In the genomic region with DNA sequence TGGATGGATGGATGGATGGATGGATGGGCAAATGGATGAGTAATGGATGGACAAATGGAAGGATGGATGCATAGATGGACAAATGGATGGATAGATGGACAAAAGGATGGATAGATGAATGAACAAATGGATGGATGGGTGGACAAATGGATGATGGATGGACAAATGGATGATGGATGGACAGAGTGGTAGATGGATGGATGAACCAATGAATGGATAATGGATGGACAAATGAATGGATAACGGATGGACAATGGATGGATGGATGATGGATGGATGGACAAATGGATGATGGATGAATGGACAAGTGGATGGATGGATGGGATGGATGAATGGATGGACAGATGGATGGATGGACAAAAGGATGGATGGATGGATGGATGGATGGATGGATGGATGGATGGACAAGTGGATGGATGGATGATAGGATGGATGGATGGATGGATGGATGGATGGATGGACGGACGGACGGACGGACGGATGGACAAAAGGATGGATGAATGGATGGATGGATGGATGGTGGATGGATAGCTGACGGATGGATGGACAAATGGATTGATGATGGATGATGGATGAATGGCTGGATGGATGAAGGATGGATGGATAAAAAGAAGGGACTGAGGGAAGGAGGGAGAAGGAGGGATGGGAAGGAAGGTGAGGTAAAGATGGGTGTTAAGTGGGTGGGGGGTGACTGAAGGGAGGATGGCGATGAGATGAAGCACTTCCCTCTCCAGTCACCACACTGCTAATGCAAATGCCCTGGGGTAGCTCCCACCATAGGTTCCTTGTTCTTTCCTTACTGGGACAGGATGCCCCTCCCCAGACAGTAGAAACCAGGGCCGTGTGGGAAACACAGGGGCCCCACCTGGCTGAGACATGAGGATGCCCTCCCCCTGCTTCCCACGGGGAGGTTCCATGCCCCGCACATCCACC, we compare ENCODE assay signal across 24 cellular contexts. TPM values are rescaled to one million over a fixed set of nuclear protein-coding genes. Genes with fewer than 3 reads are reported as not detected.
A peak's percentile ranks its signal among the peaks of the same experiment; 100 is the strongest.
DNase-seq lines count a peak whose midpoint lies in the region; ATAC-seq, FAIRE-seq and TF ChIP-seq lines count a peak whose summit lies in the region.
"Had no signal": no experiment of that assay in that cellular context is flagged by ENCODE, and none has a peak within 500 bp of the region (broad histone marks: within the 10 kb centered on the region; RNA-seq: fewer than 3 reads in every experiment).

No MANE protein-coding gene starts in this region.

- H3K4me1 ChIP-seq in HepG2 (ENCODE audit: insufficient read depth, low read length) (no peaks in the 10 kb centered on the region), right lobe of liver (no peaks in the 10 kb centered on the region), IMR-90 (ENCODE audit: control insufficient read depth, insufficient read depth, low read length) (no peaks in the 10 kb centered on the region), neuronal stem cell (ENCODE audit: control insufficient read depth in 2 of 2, insufficient read depth in 1 of 2, low read depth in 1 of 2, low read length in 2 of 2) (peaks cover 3 to 9% of the 10 kb centered on the region in 2 donors), colonic mucosa (no peaks in the 10 kb centered on the region)
- H3K4me1 ChIP-seq: BE2C had no signal

- no peak for TF ChIP-seq CTCF in HepG2 (CRISPR knock-in tag; IDR thresholded peaks at IDR 0.05)
- TF ChIP-seq CTCF in right lobe of liver (IDR thresholded peaks at IDR 0.05) = no peak
- no peak for TF ChIP-seq CTCF in IMR-90 (conservative IDR thresholded peaks at IDR 0.05; ENCODE audit: low read depth, low read length)
- TF ChIP-seq CTCF in colonic mucosa (IDR thresholded peaks at IDR 0.05) = no peak

- no peaks in the 10 kb centered on the region for H3K9me1 ChIP-seq in IMR-90 (ENCODE audit: insufficient read depth, low read length)

- no peak for ATAC-seq in HepG2
- no peak for ATAC-seq in right lobe of liver
- no peak for ATAC-seq in IMR-90 (ENCODE audit: low read depth)
- no peak for ATAC-seq in GM18505 (IDR thresholded peaks at IDR 0.05; ENCODE audit: unreplicated experiment)
- ATAC-seq: GM12878, GM23338 had no signal

- POLR2A ChIA-PET in HepG2 (lab: Yijun Ruan, JAX) (no interaction called here), IMR-90 (lab: Charles Lee; ENCODE audit: unreplicated experiment) (no interaction called here)

- no peak overlapping the region for H2BK12ac ChIP-seq in neuronal stem cell (ENCODE audit: low read length)

- TF ChIP-seq EP300 in HepG2 (IDR thresholded peaks at IDR 0.05; ENCODE audit: low read depth in 2 of 2, low read length in 2 of 2) (no peak), HepG2 (CRISPR knock-in tag; IDR thresholded peaks at IDR 0.05; ENCODE audit: borderline replicate concordance) (no peak)

- no peak overlapping the region for H3K4ac ChIP-seq in IMR-90 (ENCODE audit: low read depth, low read length)
- H3K4ac ChIP-seq in neuronal stem cell (ENCODE audit: low read length) = no peak overlapping the region

- in situ Hi-C loops in HepG2 (cut with HindIII; ENCODE audit: extremely low pct_ligation_motif_present, low pct_unique_long_range_greater_than_20kb) = no loop called here
- in situ Hi-C loops in IMR-90 (cut with MboI; ENCODE audit: low sequenced_read_pairs) = no loop called here

- no peak overlapping the region for H2AK9ac ChIP-seq in IMR-90 (replicated peaks; ENCODE audit: low read depth, low read length, poor library complexity)

- H3K79me1 ChIP-seq in IMR-90 (ENCODE audit: low read depth in 1 of 2, low read length in 2 of 2) (no peaks in the 10 kb centered on the region), neuronal stem cell (ENCODE audit: low read depth, low read length) (no peaks in the 10 kb centered on the region)

- BruUV-seq in HepG2 (replicated peaks; lab: Mats Ljungman, UMichigan) = no TSS peak
- no TSS peak for BruUV-seq in IMR-90 (replicated peaks; lab: Mats Ljungman, UMichigan)

- H2AFZ ChIP-seq in HepG2 (ENCODE audit: low read length) (no peak overlapping the region), IMR-90 (replicated peaks; ENCODE audit: low read length, poor library complexity) (no peak overlapping the region), neuronal stem cell (ENCODE audit: low read length) (no peak overlapping the region)

- intact Hi-C loops in HepG2 (cut with micrococcal nuclease; ENCODE audit: unreplicated experiment) (no loop called here), right lobe of liver (cut with DNase I) (no loop called here), IMR-90 (cut with micrococcal nuclease) (no loop called here), colonic mucosa (cut with DNase I) (no loop called here)

- H2AK5ac ChIP-seq in IMR-90 (ENCODE audit: low read depth, low read length) (no peak overlapping the region), neuronal stem cell (ENCODE audit: low read depth, low read length) (peak overlapping the region; percentile 58)

- H3K14ac ChIP-seq in IMR-90 (replicated peaks; ENCODE audit: low read depth, low read length) (no peak overlapping the region), neuronal stem cell (ENCODE audit: low read length) (no peak overlapping the region)

- no peak overlapping the region for H3K56ac ChIP-seq in IMR-90 (ENCODE audit: extremely low read depth, insufficient read depth, low read length)

- H3K18ac ChIP-seq in IMR-90 (ENCODE audit: low read depth, low read length) = no peak overlapping the region
- no peak overlapping the region for H3K18ac ChIP-seq in neuronal stem cell (ENCODE audit: low read length)

- H3K27ac ChIP-seq in HepG2 (ENCODE audit: extremely low read length, insufficient read depth, low read length) (no peak overlapping the region), right lobe of liver (no peak overlapping the region), IMR-90 (ENCODE audit: insufficient read depth, low read length) (no peak overlapping the region), neuronal stem cell (replicated peaks; ENCODE audit: low read length) (no peak overlapping the region), colonic mucosa (no peak overlapping the region)
- H3K27ac ChIP-seq: 22Rv1; BLaER1 treated with 17β-estradiol and CSF1 and Interleukin-3, amounts not matched to agents 10 nM and 100 nM had no signal

- no peaks in the 10 kb centered on the region for H3K9me3 ChIP-seq in HepG2 (ENCODE audit: low read length)
- no peaks in the 10 kb centered on the region for H3K9me3 ChIP-seq in right lobe of liver
- no peaks in the 10 kb centered on the region for H3K9me3 ChIP-seq in IMR-90 (ENCODE audit: control insufficient read depth, insufficient read depth, low read length)
- no peaks in the 10 kb centered on the region for H3K9me3 ChIP-seq in neuronal stem cell (replicated peaks in 1 of 2; ENCODE audit: control insufficient read depth in 2 of 2, insufficient read depth in 1 of 2, low read depth in 1 of 2, low read length in 2 of 2)
- H3K9me3 ChIP-seq in colonic mucosa = no peaks in the 10 kb centered on the region
- H3K9me3 ChIP-seq: BE2C, HAP-1 had no signal

- H4K91ac ChIP-seq in IMR-90 (ENCODE audit: insufficient read depth, low read depth, low read length) (no peak overlapping the region), neuronal stem cell (ENCODE audit: low read depth, low read length, poor library complexity) (no peak overlapping the region)

- H4K20me1 ChIP-seq in HepG2 (ENCODE audit: insufficient read depth, low read length) (peaks cover 5% of the 10 kb centered on the region; the same call in 1 of the 2 replicates), IMR-90 (ENCODE audit: insufficient read depth, low read length) (0 out of 2 replicates have a peak, but pooled peaks cover 2% of the 10 kb centered on the region)

- dilution Hi-C loops in IMR-90 (cut with HindIII; ENCODE audit: low sequenced_read_pairs, unreplicated experiment) = no loop called here

- no peak for DNase-seq in HepG2 (ENCODE audit: low spot score)
- no peak for DNase-seq in right lobe of liver
- DNase-seq in IMR-90 = no peak
- no peak for DNase-seq in neuronal stem cell (ENCODE audit: low spot score)
- DNase-seq in colonic mucosa = no peak
- no peak for DNase-seq in NCI-H69 (lab: John Stamatoyannopoulos, UW)
- DNase-seq: BE2C; CD4-positive, alpha-beta T cell; CD8-positive, alpha-beta memory T cell; DMS 273 treated with DMSO at 0.1 percent for 48 hours; DMS79; EL; GDM1 had no signal

- H2BK15ac ChIP-seq in IMR-90 (ENCODE audit: low read depth, low read length) = no peak overlapping the region
- peak overlapping the region; percentile 39 for H2BK15ac ChIP-seq in neuronal stem cell (ENCODE audit: low read length)

- peaks cover 12 to 78% of the 10 kb centered on the region in 2 experiments; a peak in 4 of 5 replicates for H3K27me3 ChIP-seq in HepG2 (ENCODE audit: control insufficient read depth in 1 of 2, insufficient read depth in 2 of 2, low read length in 2 of 2)
- no peaks in the 10 kb centered on the region for H3K27me3 ChIP-seq in right lobe of liver
- H3K27me3 ChIP-seq in IMR-90 (ENCODE audit: control insufficient read depth, insufficient read depth, low read length) = peaks cover 31% of the 10 kb centered on the region
- H3K27me3 ChIP-seq in neuronal stem cell (ENCODE audit: control insufficient read depth in 3 of 3, insufficient read depth in 3 of 3, low read depth in 1 of 3, low read length in 3 of 3) = peaks cover 0 to 76% (median 20%) of the 10 kb centered on the region in 3 experiments
- no peaks in the 10 kb centered on the region for H3K27me3 ChIP-seq in colonic mucosa
- H3K27me3 ChIP-seq: BE2C had no signal

- no peak overlapping the region for H3K4me2 ChIP-seq in HepG2 (ENCODE audit: low read depth, low read length)
- no peak overlapping the region for H3K4me2 ChIP-seq in IMR-90 (ENCODE audit: low read depth, low read length)
- no peak overlapping the region for H3K4me2 ChIP-seq in neuronal stem cell (ENCODE audit: insufficient read depth, low read length, poor library complexity, severe bottlenecking)
- H3K4me2 ChIP-seq: BLaER1 treated with 17β-estradiol and CSF1 and Interleukin-3, amounts not matched to agents 10 nM and 100 nM had no signal

- no peaks in the 10 kb centered on the region for H3K79me2 ChIP-seq in HepG2 (ENCODE audit: insufficient read depth, low read length)

- FAIRE-seq in HepG2 (lab: Jason Lieb, UNC) = no peak
- FAIRE-seq: A204.1, D721Med, GM12878, GM18507, H54 had no signal

- WGBS in HepG2 (ENCODE audit: low lambda C conversion rate) = 46% methylated on average over 11 of the region's 11 CpGs
- WGBS in right lobe of liver (ENCODE audit: insufficient coverage, low coverage, low lambda C conversion rate, missing lambda C conversion rate) = 48% methylated on average over 8 of the region's 11 CpGs
- 71% methylated on average over 7 of the region's 11 CpGs; no CpG with 5 or more reads in 1 of the 2 experiments for WGBS in IMR-90 (ENCODE audit: extremely low coverage in 2 of 2, insufficient read length in 1 of 2), 2 experiments
- WGBS in neuronal stem cell (ENCODE audit: extremely low coverage in 2 of 2, insufficient read length in 2 of 2, insufficient replicate concordance in 1 of 2), 2 donors = 100% methylated on average over 3 of the region's 11 CpGs; no CpG with 5 or more reads in 1 of the 2 donors

- peak overlapping the region; percentile 62 for H2BK5ac ChIP-seq in IMR-90 (ENCODE audit: low read depth, low read length, poor library complexity, severe bottlenecking)
- no peak overlapping the region for H2BK5ac ChIP-seq in neuronal stem cell (ENCODE audit: low read length)

- CTCF ChIA-PET in HepG2 (lab: Yijun Ruan, JAX; ENCODE audit: low intra/inter-chr PET ratio, low total read pairs) = no interaction called here
- CTCF ChIA-PET in IMR-90 (lab: Yijun Ruan, JAX) = no interaction called here

- H3K23ac ChIP-seq in IMR-90 (ENCODE audit: low read depth, low read length) = no peak overlapping the region
- H3K23ac ChIP-seq in neuronal stem cell (ENCODE audit: low read depth, low read length, poor library complexity) = no peak overlapping the region

- TF ChIP-seq RAD21 in HepG2 (CRISPR knock-in tag; IDR thresholded peaks at IDR 0.05) (no peak), IMR-90 (IDR thresholded peaks at IDR 0.05; ENCODE audit: low read length) (no peak)

- no peak overlapping the region for H4K8ac ChIP-seq in IMR-90 (ENCODE audit: low read depth in 2 of 2, low read length in 2 of 2)
- no peak overlapping the region for H4K8ac ChIP-seq in neuronal stem cell (ENCODE audit: low read depth, low read length)

- H3K9ac ChIP-seq in HepG2 (ENCODE audit: insufficient read depth, low read depth, low read length) (no peak overlapping the region), IMR-90 (ENCODE audit: low read depth, low read length) (no peak overlapping the region), neuronal stem cell (ENCODE audit: low read depth, low read length, poor library complexity) (peak overlapping the region; percentile 34), colonic mucosa (ENCODE audit: low read depth in 2 of 2, low read length in 2 of 2) (no peak overlapping the region)
- H3K9ac ChIP-seq: BLaER1 treated with 17β-estradiol and CSF1 and Interleukin-3, amounts not matched to agents 10 nM and 100 nM had no signal

- TF ChIP-seq POLR2A in HepG2 (IDR thresholded peaks at IDR 0.05; ENCODE audit: insufficient read depth in 1 of 2, low read depth in 2 of 2, low read length in 2 of 2) = no peak
- no peak for TF ChIP-seq POLR2A in right lobe of liver (IDR thresholded peaks at IDR 0.05)
- no peak for TF ChIP-seq POLR2A in IMR-90 (IDR thresholded peaks at IDR 0.05; ENCODE audit: low read depth, low read length)
- TF ChIP-seq POLR2A in GM18505 (IDR thresholded peaks at IDR 0.05; ENCODE audit: borderline replicate concordance, extremely low read depth, insufficient read depth, insufficient read length) = no peak

- H4K5ac ChIP-seq in IMR-90 (ENCODE audit: low read depth, low read length) = no peak overlapping the region

- H2BK120ac ChIP-seq in IMR-90 (ENCODE audit: low read depth, low read length) = no peak overlapping the region
- H2BK120ac ChIP-seq in neuronal stem cell (ENCODE audit: low read depth, low read length) = no peak overlapping the region

- H3K4me3 ChIP-seq in HepG2 (replicated peaks in 1 of 3; ENCODE audit: insufficient read depth in 1 of 3, low read depth in 2 of 3, low read length in 3 of 3) (no peak overlapping the region), right lobe of liver (no peak overlapping the region), IMR-90 (ENCODE audit: insufficient read depth, low read depth, low read length) (no peak overlapping the region), neuronal stem cell (ENCODE audit: low read length in 2 of 2) (no peak overlapping the region), colonic mucosa (no peak overlapping the region)
- H3K4me3 ChIP-seq: BLaER1 treated with 17β-estradiol and CSF1 and Interleukin-3, amounts not matched to agents 10 nM and 100 nM; GM12878; GM23338; HAP-1 had no signal

- no peak overlapping the region for H2BK20ac ChIP-seq in IMR-90 (ENCODE audit: low read depth, low read length)

- H3K36me3 ChIP-seq in HepG2 (replicated peaks in 1 of 2; ENCODE audit: control insufficient read depth in 1 of 2, insufficient read depth in 2 of 2, low read length in 2 of 2) (no peaks in the 10 kb centered on the region), right lobe of liver (no peaks in the 10 kb centered on the region), IMR-90 (ENCODE audit: control insufficient read depth, insufficient read depth, low read length) (no peaks in the 10 kb centered on the region), neuronal stem cell (replicated peaks in 1 of 2; ENCODE audit: control insufficient read depth in 2 of 2, insufficient read depth in 2 of 2, low read length in 2 of 2) (no peaks in the 10 kb centered on the region), colonic mucosa (no peaks in the 10 kb centered on the region)
- H3K36me3 ChIP-seq: BE2C; BLaER1 treated with 17β-estradiol and CSF1 and Interleukin-3, amounts not matched to agents 10 nM and 100 nM; HAP-1 had no signal

RNA-seq across cellular contexts. Expression of a gene that starts 29.8 kb away (rescaled TPM):
- total RNA-seq in HepG2 (2016; rRNA removed; fragmentation: Illumina TruSeq; extraction: Trizol) (0.02 TPM in 1 of 2 replicates, not detected in the other), right lobe of liver (not detected), IMR-90 (2012; rRNA removed) (under 0.01 TPM in 1 of 2 replicates, not detected in the other), colonic mucosa (under 1 TPM; 0.35 to 0.69 TPM)
- total RNA-seq in HepG2 (2016; cell fraction: cytosol; rRNA removed; fragmentation: Illumina TruSeq; extraction: Trizol; ENCODE audit: low read depth) = not detected in 2 replicates
- 0.11 TPM in 1 of 2 replicates, not detected in the other for total RNA-seq in HepG2 (2016; cell fraction: insoluble cytoplasmic fraction; rRNA removed; fragmentation: Illumina TruSeq; extraction: Trizol)
- total RNA-seq in HepG2 (2016; cell fraction: membrane; rRNA removed; fragmentation: Illumina TruSeq; extraction: Trizol) = not detected in 2 replicates
- 0.09 TPM in 1 of 2 replicates, not detected in the other for total RNA-seq in HepG2 (2016; cell fraction: nucleus; rRNA removed; fragmentation: Illumina TruSeq; extraction: Trizol)
- polyA plus RNA-seq in HepG2 (2011; rRNA removed) (0.09 and 0.21 TPM in 2 replicates), IMR-90 (2012; rRNA removed) (0.06 and 0.09 TPM in 2 replicates)
- polyA plus RNA-seq in HepG2 (2011; cell fraction: cytosol; rRNA removed) = 0.03 TPM in 1 of 2 replicates, not detected in the other
- polyA plus RNA-seq in HepG2 (2011; cell fraction: nucleus; rRNA removed) = 0.42 and 0.51 TPM in 2 replicates
- polyA plus RNA-seq in HepG2 (2012) = 0.03 and 0.05 TPM in 2 replicates
- not detected in 2 replicates for polyA plus RNA-seq in HepG2 (2016; cell fraction: cytosol; fragmentation: Illumina TruSeq; extraction: Trizol; ENCODE audit: low read depth)
- not detected in 2 replicates for polyA plus RNA-seq in HepG2 (2016; cell fraction: insoluble cytoplasmic fraction; fragmentation: Illumina TruSeq; extraction: Trizol; ENCODE audit: low read depth)
- polyA plus RNA-seq in HepG2 (2016; cell fraction: membrane; fragmentation: Illumina TruSeq; extraction: Trizol; ENCODE audit: low read depth) = not detected in 2 replicates
- 0.10 and 0.29 TPM in 2 replicates for polyA plus RNA-seq in HepG2 (2016; cell fraction: nucleus; fragmentation: Illumina TruSeq; extraction: Trizol; ENCODE audit: insufficient read depth, low read depth)
- polyA minus RNA-seq in HepG2 (2011; rRNA and poly(A)+ RNA removed; ENCODE audit: low replicate concordance) = 0.10 and 0.56 TPM in 2 replicates
- not detected in 2 replicates for polyA minus RNA-seq in HepG2 (2011; cell fraction: cytosol; rRNA and poly(A)+ RNA removed)
- polyA minus RNA-seq in HepG2 (2011; cell fraction: nucleus; rRNA and poly(A)+ RNA removed) = 0.13 and 0.50 TPM in 2 replicates
- 0.02 TPM in 1 of 2 replicates, not detected in the other for polyA plus RNA-seq in IMR-90 (2012; cell fraction: cytosol; rRNA removed)
- 0.37 and 0.48 TPM in 2 replicates for polyA plus RNA-seq in IMR-90 (2012; cell fraction: nucleus; rRNA removed; ENCODE audit: low replicate concordance)
- 0.14 TPM for polyA plus RNA-seq in neuronal stem cell (2013, experiment 1 of 2)
- polyA plus RNA-seq in neuronal stem cell (2013, experiment 2 of 2) = 0.22 TPM
- polyA plus RNA-seq: CD14-positive monocyte; CD8-positive, alpha-beta memory T cell had no signal

RNA-seq across cellular contexts. Expression of a gene that starts 49.1 kb away (rescaled TPM):
- total RNA-seq in HepG2 (2016; rRNA removed; fragmentation: Illumina TruSeq; extraction: Trizol) = 545 and 787 TPM in 2 replicates
- total RNA-seq in HepG2 (2016; cell fraction: cytosol; rRNA removed; fragmentation: Illumina TruSeq; extraction: Trizol; ENCODE audit: low read depth) = 342 and 387 TPM in 2 replicates
- total RNA-seq in HepG2 (2016; cell fraction: insoluble cytoplasmic fraction; rRNA removed; fragmentation: Illumina TruSeq; extraction: Trizol) = 525 and 788 TPM in 2 replicates
- 707 and 829 TPM in 2 replicates for total RNA-seq in HepG2 (2016; cell fraction: membrane; rRNA removed; fragmentation: Illumina TruSeq; extraction: Trizol)
- 180 and 186 TPM in 2 replicates for total RNA-seq in HepG2 (2016; cell fraction: nucleus; rRNA removed; fragmentation: Illumina TruSeq; extraction: Trizol)
- polyA plus RNA-seq in HepG2 (2011; rRNA removed) = 146 and 214 TPM in 2 replicates
- polyA plus RNA-seq in HepG2 (2011; cell fraction: cytosol; rRNA removed) = 92.5 and 127 TPM in 2 replicates
- 29.2 and 40.5 TPM in 2 replicates for polyA plus RNA-seq in HepG2 (2011; cell fraction: nucleus; rRNA removed)
- polyA plus RNA-seq in HepG2 (2012) = 1,228 and 1,771 TPM in 2 replicates
- polyA plus RNA-seq in HepG2 (2016; cell fraction: cytosol; fragmentation: Illumina TruSeq; extraction: Trizol; ENCODE audit: low read depth) = 1,048 and 1,064 TPM in 2 replicates
- 1,078 and 1,177 TPM in 2 replicates for polyA plus RNA-seq in HepG2 (2016; cell fraction: insoluble cytoplasmic fraction; fragmentation: Illumina TruSeq; extraction: Trizol; ENCODE audit: low read depth)
- 1,296 and 1,373 TPM in 2 replicates for polyA plus RNA-seq in HepG2 (2016; cell fraction: membrane; fragmentation: Illumina TruSeq; extraction: Trizol; ENCODE audit: low read depth)
- polyA plus RNA-seq in HepG2 (2016; cell fraction: nucleus; fragmentation: Illumina TruSeq; extraction: Trizol; ENCODE audit: insufficient read depth, low read depth) = 473 and 475 TPM in 2 replicates
- 12.9 and 31.5 TPM in 2 replicates for polyA minus RNA-seq in HepG2 (2011; rRNA and poly(A)+ RNA removed; ENCODE audit: low replicate concordance)
- polyA minus RNA-seq in HepG2 (2011; cell fraction: cytosol; rRNA and poly(A)+ RNA removed) = 48.1 and 62.3 TPM in 2 replicates
- polyA minus RNA-seq in HepG2 (2011; cell fraction: nucleus; rRNA and poly(A)+ RNA removed) = 53.2 and 59.9 TPM in 2 replicates
- 100 to 1,000 TPM in 4 of 6 experiments, 10 to 100 TPM in 2; 45.4 to 156 (median 134) TPM for total RNA-seq in right lobe of liver
- total RNA-seq in IMR-90 (2012; rRNA removed) = 26.2 and 71.9 TPM in 2 replicates
- polyA plus RNA-seq in IMR-90 (2012; rRNA removed) = 131 and 154 TPM in 2 replicates
- 17.4 and 27.5 TPM in 2 replicates for polyA plus RNA-seq in IMR-90 (2012; cell fraction: cytosol; rRNA removed)
- 9.8 and 38.0 TPM in 2 replicates for polyA plus RNA-seq in IMR-90 (2012; cell fraction: nucleus; rRNA removed; ENCODE audit: low replicate concordance)
- polyA plus RNA-seq in neuronal stem cell (2013, experiment 1 of 2) = 1,500 TPM
- polyA plus RNA-seq in neuronal stem cell (2013, experiment 2 of 2) = 1,497 TPM
- 100 to 1,000 TPM; 314 to 378 TPM for total RNA-seq in colonic mucosa

RNA-seq across cellular contexts. Expression of a gene that starts 55.6 kb away (rescaled TPM):
- 1.7 and 9.8 TPM in 2 replicates for total RNA-seq in HepG2 (2016; rRNA removed; fragmentation: Illumina TruSeq; extraction: Trizol)
- 2.0 and 3.0 TPM in 2 replicates for total RNA-seq in HepG2 (2016; cell fraction: cytosol; rRNA removed; fragmentation: Illumina TruSeq; extraction: Trizol; ENCODE audit: low read depth)
- total RNA-seq in HepG2 (2016; cell fraction: insoluble cytoplasmic fraction; rRNA removed; fragmentation: Illumina TruSeq; extraction: Trizol) = 2.1 and 8.9 TPM in 2 replicates
- 2.4 and 2.5 TPM in 2 replicates for total RNA-seq in HepG2 (2016; cell fraction: membrane; rRNA removed; fragmentation: Illumina TruSeq; extraction: Trizol)
- total RNA-seq in HepG2 (2016; cell fraction: nucleus; rRNA removed; fragmentation: Illumina TruSeq; extraction: Trizol) = 14.8 and 17.7 TPM in 2 replicates
- polyA plus RNA-seq in HepG2 (2011; rRNA removed) = 15.9 and 17.9 TPM in 2 replicates
- polyA plus RNA-seq in HepG2 (2011; cell fraction: cytosol; rRNA removed) = 3.1 and 5.5 TPM in 2 replicates
- polyA plus RNA-seq in HepG2 (2011; cell fraction: nucleus; rRNA removed) = 282 and 411 TPM in 2 replicates
- polyA plus RNA-seq in HepG2 (2012) = 3.9 and 4.0 TPM in 2 replicates
- 0.45 and 0.62 TPM in 2 replicates for polyA plus RNA-seq in HepG2 (2016; cell fraction: cytosol; fragmentation: Illumina TruSeq; extraction: Trizol; ENCODE audit: low read depth)
- polyA plus RNA-seq in HepG2 (2016; cell fraction: insoluble cytoplasmic fraction; fragmentation: Illumina TruSeq; extraction: Trizol; ENCODE audit: low read depth) = 1.8 and 3.9 TPM in 2 replicates
- 0.85 and 1.2 TPM in 2 replicates for polyA plus RNA-seq in HepG2 (2016; cell fraction: membrane; fragmentation: Illumina TruSeq; extraction: Trizol; ENCODE audit: low read depth)
- 47.0 and 48.9 TPM in 2 replicates for polyA plus RNA-seq in HepG2 (2016; cell fraction: nucleus; fragmentation: Illumina TruSeq; extraction: Trizol; ENCODE audit: insufficient read depth, low read depth)
- 16.5 and 27.5 TPM in 2 replicates for polyA minus RNA-seq in HepG2 (2011; rRNA and poly(A)+ RNA removed; ENCODE audit: low replicate concordance)
- 2.5 TPM in 2 replicates for polyA minus RNA-seq in HepG2 (2011; cell fraction: cytosol; rRNA and poly(A)+ RNA removed)
- polyA minus RNA-seq in HepG2 (2011; cell fraction: nucleus; rRNA and poly(A)+ RNA removed) = 30.0 and 38.2 TPM in 2 replicates
- total RNA-seq in right lobe of liver = 10 to 100 TPM in 5 of 6 experiments, 1 to 10 TPM in 1; 8.4 to 20.5 (median 14.4) TPM
- 2.7 and 3.9 TPM in 2 replicates for total RNA-seq in IMR-90 (2012; rRNA removed)
- polyA plus RNA-seq in IMR-90 (2012; rRNA removed) = 17.2 and 42.9 TPM in 2 replicates
- polyA plus RNA-seq in IMR-90 (2012; cell fraction: cytosol; rRNA removed) = 4.7 and 5.1 TPM in 2 replicates
- polyA plus RNA-seq in IMR-90 (2012; cell fraction: nucleus; rRNA removed; ENCODE audit: low replicate concordance) = 181 and 244 TPM in 2 replicates
- 0.68 TPM for polyA plus RNA-seq in neuronal stem cell (2013, experiment 1 of 2)
- 0.66 TPM for polyA plus RNA-seq in neuronal stem cell (2013, experiment 2 of 2)
- total RNA-seq in colonic mucosa = 10 to 100 TPM; 18.4 to 19.4 TPM
